Comparison of ENCODE assay signal across 9 cellular contexts in the genomic region with DNA sequence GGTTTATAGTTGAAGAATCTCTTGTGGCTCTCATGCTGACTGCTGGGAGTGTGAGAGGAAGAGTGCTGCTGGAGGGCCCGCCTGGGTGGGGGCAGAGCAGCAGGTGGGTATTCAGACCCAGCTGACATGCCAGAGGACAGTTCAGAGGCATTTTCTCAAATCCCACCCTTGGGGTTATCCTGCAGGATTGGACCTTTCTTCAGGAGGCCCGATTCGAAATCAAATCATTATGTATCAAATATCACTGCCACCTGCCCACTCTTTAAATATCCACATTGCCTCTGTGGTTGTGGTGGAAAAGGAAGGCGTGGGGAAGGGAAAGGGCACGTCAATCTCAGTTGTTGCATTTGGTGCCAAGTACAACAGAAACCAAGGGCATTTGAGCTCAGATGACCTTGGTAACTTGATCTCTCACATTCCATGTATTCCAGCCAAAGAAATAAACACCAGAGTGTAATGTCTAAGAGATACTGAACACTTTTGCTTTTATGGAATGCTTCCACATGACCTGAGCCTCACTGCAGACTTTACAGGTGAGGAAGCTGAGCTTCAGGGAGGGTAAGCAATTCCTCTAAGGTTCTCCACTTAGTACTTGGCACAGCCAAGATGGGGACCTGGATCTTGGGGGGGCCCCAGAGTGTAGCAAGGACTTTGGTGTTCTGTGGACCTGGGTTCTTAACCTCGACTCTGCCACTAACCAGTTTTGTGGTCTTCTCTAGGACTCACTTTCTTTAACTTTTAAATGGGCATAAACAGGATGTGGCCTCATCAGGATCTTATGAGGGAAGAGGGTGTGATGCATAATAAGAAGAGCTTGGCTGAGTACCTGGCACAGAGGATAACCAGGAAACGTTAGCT.
A peak's percentile ranks its signal among the peaks of the same experiment; 100 is the strongest.
DNase-seq lines count a peak whose midpoint lies in the region; ATAC-seq and TF ChIP-seq lines count a peak whose summit lies in the region.
"Had no signal": no experiment of that assay in that cellular context is flagged by ENCODE, and none has a peak within 500 bp of the region (broad histone marks: within the 10 kb centered on the region; RNA-seq: fewer than 3 reads in every experiment).

No MANE protein-coding gene starts in this region.

- ATAC-seq in HG02973 (IDR thresholded peaks at IDR 0.05; ENCODE audit: unreplicated experiment), result no peak
- ATAC-seq: foreskin keratinocyte had no signal

- H3K4me1 ChIP-seq in adrenal gland (replicated peaks in 1 of 2), result peaks cover 21 to 43% of the 10 kb centered on the region in 2 donors
- peaks cover 42 to 45% of the 10 kb centered on the region in 2 donors for H3K4me1 ChIP-seq in thyroid gland

- H3K36me3 ChIP-seq in adrenal gland (replicated peaks in 1 of 2) (peaks cover 0 to 2% of the 10 kb centered on the region in 2 donors), thyroid gland (no peaks in the 10 kb centered on the region)

- peak; percentile 17 for DNase-seq in NCI-H748 (lab: John Stamatoyannopoulos, UW; ENCODE audit: unreplicated experiment)
- no peak for DNase-seq in NCI-H748 treated with DMSO at 0.1 percent for 48 hours (lab: John Stamatoyannopoulos, UW)
- DNase-seq in adrenal gland, result peak; percentile 50 to 79 (median 61)
- DNase-seq in left kidney (ENCODE audit: low read depth, low spot score), result peak; percentile 74
- DNase-seq in thyroid gland, result peak; percentile 58 to 59
- no peak for DNase-seq in HPDE6-E6E7 (ENCODE audit: extremely low spot score)
- DNase-seq in NCI-H82 treated with DMSO at 0.1 percent for 48 hours (lab: John Stamatoyannopoulos, UW; ENCODE audit: unreplicated experiment), result no peak
- DNase-seq: foreskin keratinocyte had no signal

- H3K9me3 ChIP-seq in adrenal gland (replicated peaks in 1 of 3) (no peaks in the 10 kb centered on the region), thyroid gland (no peaks in the 10 kb centered on the region)

- H3K27ac ChIP-seq in adrenal gland (peak overlapping the region in 4 of 5 donors; percentile 6 to 77 (median 68)), thyroid gland (peak overlapping the region; percentile 87 to 97 (median 88))
- H3K27ac ChIP-seq: foreskin keratinocyte had no signal

- H3K27me3 ChIP-seq in adrenal gland, result no peaks in the 10 kb centered on the region
- H3K27me3 ChIP-seq in thyroid gland, result no peaks in the 10 kb centered on the region
- H3K27me3 ChIP-seq: foreskin keratinocyte had no signal

- peak overlapping the region in 1 of 4 donors; percentile 4 for H3K4me3 ChIP-seq in adrenal gland
- H3K4me3 ChIP-seq in thyroid gland (replicated peaks in 1 of 3), result no peak overlapping the region

- intact Hi-C loops in adrenal gland (cut with DNase I) (no loop called here), thyroid gland (cut with DNase I) (no loop called here)

- no peak for TF ChIP-seq POLR2A in adrenal gland (IDR thresholded peaks at IDR 0.05)
- peak in 1 of 2 donors; percentile 55 for TF ChIP-seq POLR2A in thyroid gland (IDR thresholded peaks at IDR 0.05)

- 41 to 47% (median 45%) methylated on average over 7 of the region's 7 CpGs for WGBS in adrenal gland, 4 donors
- WGBS in thyroid gland, 2 donors, result 50 to 52% methylated on average over 7 of the region's 7 CpGs

- TF ChIP-seq CTCF in adrenal gland (IDR thresholded peaks at IDR 0.05) (no peak), thyroid gland (IDR thresholded peaks at IDR 0.05) (no peak)

Comparison
In these comparisons a context has a peak if more than half of its experiments do, and no peak if none do; other contexts are left out.
1. DNase-seq: peak in NCI-H748 (single experiment), adrenal gland (7 of 7), left kidney (single experiment) and thyroid gland (2 of 2); none in NCI-H748 treated with DMSO at 0.1 percent for 48 hours (single experiment), HPDE6-E6E7 (single experiment) and NCI-H82 treated with DMSO at 0.1 percent for 48 hours (single experiment).